In genomic region chr12:109829667-109830066, GRCh38 we compare ENCODE assay signal across 1 cellular context.
TF ChIP-seq lines count a peak whose summit lies in the region.

No MANE protein-coding gene starts in this region.

TF ChIP-seq in HepG2, 621 proteins besides CTCF, POLR2A, EP300 and RAD21:
- TF ChIP-seq ZNF781 (CRISPR knock-in tag; IDR thresholded peaks at IDR 0.05; ENCODE audit: borderline replicate concordance, not compliant biosample characterization), result no peak
- TF ChIP-seq PLSCR1 (CRISPR knock-in tag; IDR thresholded peaks at IDR 0.05; ENCODE audit: borderline replicate concordance), result no peak
- TF ChIP-seq IRF2 (CRISPR knock-in tag; IDR thresholded peaks at IDR 0.05), result 0 out of 2 replicates have a peak, but pooled peaks have one; percentile 15
- peak; percentile 84 for TF ChIP-seq ZNF770 (CRISPR knock-in tag; IDR thresholded peaks at IDR 0.05)
- peak; percentile 81 for TF ChIP-seq ZNF768 (CRISPR knock-in tag; IDR thresholded peaks at IDR 0.05)
- TF ChIP-seq SAP130 (CRISPR knock-in tag; IDR thresholded peaks at IDR 0.05; ENCODE audit: low read depth), result 0 out of 2 replicates have a peak, but pooled peaks have one; percentile 22
- no peak for TF ChIP-seq ETS1 (CRISPR knock-in tag; IDR thresholded peaks at IDR 0.05)
- TF ChIP-seq ZBTB42 (CRISPR knock-in tag; IDR thresholded peaks at IDR 0.05), result no peak
- 0 out of 2 replicates have a peak, but pooled peaks have one; percentile 39 for TF ChIP-seq ZBTB26 (CRISPR knock-in tag; IDR thresholded peaks at IDR 0.05; ENCODE audit: borderline replicate concordance)
- TF ChIP-seq NPAS2 (CRISPR knock-in tag; IDR thresholded peaks at IDR 0.05; ENCODE audit: borderline replicate concordance), result no peak
- TF ChIP-seq HES4 (CRISPR knock-in tag; IDR thresholded peaks at IDR 0.05; ENCODE audit: borderline replicate concordance), result no peak
- TF ChIP-seq CENPBD1 (CRISPR knock-in tag; IDR thresholded peaks at IDR 0.05; ENCODE audit: borderline replicate concordance, low read depth), result no peak
- TF ChIP-seq ZNF121 (CRISPR knock-in tag; IDR thresholded peaks at IDR 0.05), result peak; percentile 31; the same call in 1 of the 2 replicates
- 0 out of 2 replicates have a peak, but pooled peaks have one; percentile 28 for TF ChIP-seq HINFP (CRISPR knock-in tag; IDR thresholded peaks at IDR 0.05; ENCODE audit: low read depth)
- TF ChIP-seq FOXA1 (IDR thresholded peaks at IDR 0.05), result no peak
- TF ChIP-seq FOXA1 (CRISPR knock-in tag; IDR thresholded peaks at IDR 0.05), result peak; percentile 48; the same call in 1 of the 2 replicates
- TF ChIP-seq ZNF746 (CRISPR knock-in tag; IDR thresholded peaks at IDR 0.05), result no peak
- peak; percentile 5 for TF ChIP-seq TEAD3 (CRISPR knock-in tag; optimal IDR thresholded peaks at IDR 0.05; ENCODE audit: borderline replicate concordance)
